32 cellular contexts compared by ENCODE assay signal in genomic region chr20:63107449-63108200, GRCh38.
"Had no signal": no experiment of that assay in that cellular context is flagged by ENCODE, and none has a peak within 500 bp of the region (broad histone marks: within the 10 kb centered on the region; RNA-seq: fewer than 3 reads in every experiment).

No MANE protein-coding gene starts in this region.

- H3K27ac ChIP-seq: brain microvascular endothelial cell, Peyer's patch, WERI-Rb-1 had no signal

- ATAC-seq: activated CD8-positive, alpha-beta T cell treated with anti-CD3 and anti-CD28 coated beads for 36 hours; activated T-cell treated with anti-CD3 and anti-CD28 coated beads, Interleukin-2, amount 50 U/mL, for 72 hours; activated T-helper 17 cell treated with anti-CD3 and anti-CD28 coated beads, Interleukin-2, amount 50 U/mL, for 72 hours; PC-3 had no signal

- H3K36me3 ChIP-seq: brain microvascular endothelial cell, MG63, Peyer's patch, WERI-Rb-1 had no signal

- H3K4me3 ChIP-seq: MG63, Peyer's patch had no signal

- DNase-seq: activated CD4-positive, alpha-beta T cell treated with anti-CD3 and anti-CD28 coated beads, Interleukin-2, amount 10 ng/mL, durations not matched to agents 24 days and 14 days; activated CD4-positive, alpha-beta T cell treated with anti-CD3 and anti-CD28 coated beads, Interleukin-2, amount 50 U/mL, for 4 hours; activated CD8-positive, alpha-beta T cell treated with anti-CD3 and anti-CD28 coated beads for 36 hours; activated effector memory CD4-positive, alpha-beta T cell treated with anti-CD3 and anti-CD28 coated beads, Interleukin-2, amount 50 U/mL, for 16 hours; activated naive CD4-positive, alpha-beta T cell; activated naive CD4-positive, alpha-beta T cell treated with anti-CD3 and anti-CD28 coated beads, Interleukin-2, amount 50 U/mL, for 16 hours; activated naive CD8-positive, alpha-beta T cell treated with anti-CD3 and anti-CD28 coated beads for 36 hours; activated T-cell treated with anti-CD3 and anti-CD28 coated beads, Interleukin-2, amount 50 U/mL, for 1 hour; activated T-cell treated with anti-CD3 and anti-CD28 coated beads, Interleukin-2, amount 50 U/mL, for 72 hours; amniotic stem cell; brain microvascular endothelial cell; Kasumi-1; KG1; MG63; NCI-H1048; NCI-H1105 treated with DMSO at 0.1 percent for 48 hours; NCI-H1436; NCI-H1694; NCI-H1930; NCI-H2081 treated with DMSO at 0.1 percent for 48 hours; NCI-H226; NCI-H446 treated with DMSO at 0.1 percent for 48 hours; NCI-H524 treated with DMSO at 0.1 percent for 48 hours; NCI-H748 treated with DMSO at 0.1 percent for 48 hours; NK-92 treated with Interleukin-12 subunit alpha and Interleukin-12 subunit beta, amount 100 ng/mL, for 24 hours; PC-3; Peyer's patch; Right ventricle myocardium superior; RPMI8226; T1000; WERI-Rb-1 had no signal

- H3K27me3 ChIP-seq: brain microvascular endothelial cell, Peyer's patch had no signal

- H3K9me3 ChIP-seq: Peyer's patch had no signal
